25 cellular contexts compared by ENCODE assay signal in genomic region chr2:34498561-34498960, GRCh38.
"Had no signal": no experiment of that assay in that cellular context is flagged by ENCODE, and none has a peak within 500 bp of the region (broad histone marks: within the 10 kb centered on the region; RNA-seq: fewer than 3 reads in every experiment).

No MANE protein-coding gene starts in this region.

- H3K27ac ChIP-seq: neutrophil, pancreas, prostate gland, right lobe of liver, sigmoid colon, suprapubic skin, testis, tibial artery, transverse colon, upper lobe of right lung, uterus had no signal

- H3K36me3 ChIP-seq: neutrophil, pancreas, prostate gland, right lobe of liver, sigmoid colon, suprapubic skin, tibial artery, transverse colon, upper lobe of right lung, uterus had no signal

- H3K9me3 ChIP-seq: neutrophil, pancreas, prostate gland, right lobe of liver, sigmoid colon, suprapubic skin, testis, tibial artery, upper lobe of right lung, uterus had no signal

- H3K27me3 ChIP-seq: neutrophil, pancreas, right lobe of liver, sigmoid colon, suprapubic skin, testis, tibial artery, transverse colon, upper lobe of right lung, uterus had no signal

- DNase-seq: naive thymus-derived CD8-positive, alpha-beta T cell; nephron progenitor cell; nucleus accumbens; pancreas; right cardiac atrium; right lobe of liver; sigmoid colon; small intestine; stimulated activated CD4-positive, alpha-beta T cell treated with anti-CD3 and anti-CD28 coated beads, Interleukin-15, amount 100 ng/mL, for 24 hours; stimulated activated CD4-positive, alpha-beta T cell treated with anti-CD3 and anti-CD28 coated beads, Interleukin-2, amount 100 ng/mL, for 24 hours; stimulated activated CD4-positive, alpha-beta T cell treated with anti-CD3 and anti-CD28 coated beads, Interleukin-4, amount 100 ng/mL, for 1 hour; stimulated activated CD4-positive, alpha-beta T cell treated with anti-CD3 and anti-CD28 coated beads, Interleukin-4, amount 100 ng/mL, for 4 hours; stimulated activated CD8-positive, alpha-beta memory T cell treated with anti-CD3 and anti-CD28 coated beads, Interleukin-4, amount 100 ng/mL, for 48 hours; stimulated activated naive CD4-positive, alpha-beta T cell; stimulated activated naive CD8-positive, alpha-beta T cell treated with anti-CD3 and anti-CD28 coated beads, Interleukin-15, amount 100 ng/mL, for 72 hours; stimulated activated naive CD8-positive, alpha-beta T cell treated with anti-CD3 and anti-CD28 coated beads, Interleukin-15, Interleukin-2, amounts not matched to agents 100 U/mL and 50 U/mL, for 24 hours; substantia nigra; testis; tibial artery; transverse colon; upper lobe of right lung; uterus had no signal

- H3K4me3 ChIP-seq: pancreas, prostate gland, right lobe of liver, sigmoid colon, suprapubic skin, testis, tibial artery, transverse colon, upper lobe of right lung, uterus had no signal

- H3K4me1 ChIP-seq: pancreas, prostate gland, right lobe of liver, sigmoid colon, suprapubic skin, testis, tibial artery, transverse colon, upper lobe of right lung, uterus had no signal
